Comparison of ENCODE assay signal across 1 cellular context in genomic region chr4:99087887-99088484, GRCh38.
TF ChIP-seq lines count a peak whose summit lies in the region.

No MANE protein-coding gene starts in this region.

TF ChIP-seq in IMR-90, 13 proteins besides CTCF, POLR2A, EP300 and RAD21 (continued from another document):
- TF ChIP-seq USF2 (IDR thresholded peaks at IDR 0.05; ENCODE audit: low read depth, low read length) (no peak), SMC3 (IDR thresholded peaks at IDR 0.05; ENCODE audit: low read depth, low read length) (no peak), CHD1 (IDR thresholded peaks at IDR 0.05; ENCODE audit: low read depth, low read length) (no peak), MAZ (IDR thresholded peaks at IDR 0.05; ENCODE audit: borderline replicate concordance, low read depth, low read length) (no peak), NFE2L2 (IDR thresholded peaks at IDR 0.05; ENCODE audit: low read depth, low read length) (no peak), FOS (IDR thresholded peaks at IDR 0.05; ENCODE audit: low read depth, low read length) (no peak), MXI1 (IDR thresholded peaks at IDR 0.05; ENCODE audit: borderline replicate concordance, low read depth, low read length) (no peak), CEBPB (IDR thresholded peaks at IDR 0.05; ENCODE audit: low read depth, low read length) (peak; percentile 85)
